In genomic region chr1:40766560-40766959, GRCh38 we compare ENCODE assay signal across 21 cellular contexts. TPM values are rescaled to one million over a fixed set of nuclear protein-coding genes. Genes with fewer than 3 reads are reported as not detected.
"Had no signal": no experiment of that assay in that cellular context is flagged by ENCODE, and none has a peak within 500 bp of the region (broad histone marks: within the 10 kb centered on the region; RNA-seq: fewer than 3 reads in every experiment).

No MANE protein-coding gene starts in this region.

- ATAC-seq: activated T-cell treated with anti-CD3 and anti-CD28 coated beads, Interleukin-2, amount 50 U/mL, for 4 hours; left cardiac atrium; mucosa of descending colon; naive thymus-derived CD4-positive, alpha-beta T cell; right lobe of liver had no signal

- H3K9me3 Mint-ChIP-seq: activated naive CD4-positive, alpha-beta T cell treated with anti-CD3 and anti-CD28 coated beads, Interleukin-2, amount 50 U/mL, for 24 hours; activated T-cell treated with anti-CD3 and anti-CD28 coated beads, Interleukin-2, amount 50 U/mL, for 4 hours; dendritic cell treated with granulocyte-macrophage colony-stimulating factor and Interleukin-4, amounts not matched to agents 40 ng/mL and 50 ng/mL, for 4 days; naive thymus-derived CD4-positive, alpha-beta T cell; neural progenitor cell had no signal

- H3K27ac Mint-ChIP-seq: activated naive CD4-positive, alpha-beta T cell treated with anti-CD3 and anti-CD28 coated beads, Interleukin-2, amount 50 U/mL, for 24 hours; dendritic cell treated with granulocyte-macrophage colony-stimulating factor and Interleukin-4, amounts not matched to agents 40 ng/mL and 50 ng/mL, for 4 days; neural progenitor cell had no signal

- H3K4me3 Mint-ChIP-seq: activated naive CD4-positive, alpha-beta T cell treated with anti-CD3 and anti-CD28 coated beads, Interleukin-2, amount 50 U/mL, for 24 hours; activated T-cell treated with anti-CD3 and anti-CD28 coated beads, Interleukin-2, amount 50 U/mL, for 4 hours; dendritic cell treated with granulocyte-macrophage colony-stimulating factor and Interleukin-4, amounts not matched to agents 40 ng/mL and 50 ng/mL, for 4 days; naive thymus-derived CD4-positive, alpha-beta T cell; neural progenitor cell had no signal

- DNase-seq: activated CD4-positive, alpha-beta T cell treated with anti-CD3 and anti-CD28 coated beads, Interleukin-2, amount 50 U/mL, for 4 hours; activated CD4-positive, CD25-positive, alpha-beta regulatory T cell treated with anti-CD3 and anti-CD28 coated beads, Interleukin-2, amount 50 U/mL, for 72 hours; activated effector memory CD4-positive, alpha-beta T cell treated with anti-CD3 and anti-CD28 coated beads, Interleukin-2, amount 50 U/mL, for 16 hours; activated T-cell treated with anti-CD3 and anti-CD28 coated beads, Interleukin-2, amount 50 U/mL, for 4 hours; effector memory CD4-positive, alpha-beta T cell; foreskin fibroblast; hippocampal formation; left cardiac atrium; mesenchymal stem cell; mucosa of descending colon; naive thymus-derived CD4-positive, alpha-beta T cell; ovary; right lobe of liver; small intestine; stimulated activated CD4-positive, alpha-beta T cell treated with anti-CD3 and anti-CD28 coated beads, Interleukin-15, amount 100 ng/mL, for 24 hours; stimulated activated CD4-positive, alpha-beta T cell treated with anti-CD3 and anti-CD28 coated beads, Interleukin-2, amount 100 ng/mL, for 48 hours; thyroid gland had no signal

- H3K27me3 Mint-ChIP-seq: activated naive CD4-positive, alpha-beta T cell treated with anti-CD3 and anti-CD28 coated beads, Interleukin-2, amount 50 U/mL, for 24 hours; dendritic cell treated with granulocyte-macrophage colony-stimulating factor and Interleukin-4, amounts not matched to agents 40 ng/mL and 50 ng/mL, for 4 days; naive thymus-derived CD4-positive, alpha-beta T cell had no signal

RNA-seq across cellular contexts. Expression of gene KCNQ4, which starts 17.0 kb away (rescaled TPM):
- total RNA-seq: pulmonary artery endothelial cell had no signal
